In the genomic region with DNA sequence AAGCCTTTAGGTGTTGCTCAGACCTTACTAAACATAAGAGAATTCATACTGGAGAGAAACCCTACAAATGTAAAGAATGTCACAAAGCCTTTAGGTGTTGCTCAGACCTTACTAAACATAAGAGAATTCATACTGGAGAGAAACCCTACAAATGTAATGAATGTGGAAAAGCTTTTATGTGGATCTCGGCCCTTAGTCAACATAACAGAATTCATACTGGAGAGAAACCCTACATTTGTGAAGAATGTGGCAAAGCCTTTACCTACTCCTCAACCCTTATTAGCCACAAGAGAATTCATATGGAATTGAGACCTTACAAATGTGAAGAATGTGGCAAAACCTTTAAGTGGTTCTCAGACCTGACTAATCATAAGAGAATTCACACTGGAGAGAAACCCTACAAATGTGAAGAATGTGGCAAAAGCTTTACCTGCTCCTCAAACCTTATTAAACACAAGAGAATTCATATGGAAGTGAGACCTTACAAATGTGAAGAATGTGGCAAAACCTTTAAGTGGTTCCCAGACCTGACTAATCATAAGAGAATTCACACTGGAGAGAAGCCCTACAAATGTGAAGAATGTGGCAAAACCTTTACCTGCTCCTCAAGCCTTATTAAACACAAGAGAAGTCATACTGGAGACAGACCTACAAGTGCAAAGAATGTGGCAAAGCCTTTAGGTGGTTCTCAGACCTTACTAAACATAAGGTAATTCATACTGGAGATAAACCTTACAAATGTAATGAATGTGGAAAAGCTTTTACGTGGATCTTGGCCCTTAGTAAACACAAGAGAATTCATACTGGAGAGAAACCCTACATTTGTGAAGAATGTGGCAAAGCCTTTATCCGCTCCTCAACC, we compare ENCODE assay signal across 8 cellular contexts. TPM values are rescaled to one million over a fixed set of nuclear protein-coding genes. Genes with fewer than 3 reads are reported as not detected.
"Had no signal": no experiment of that assay in that cellular context is flagged by ENCODE, and none has a peak within 500 bp of the region (broad histone marks: within the 10 kb centered on the region; RNA-seq: fewer than 3 reads in every experiment).

No MANE protein-coding gene starts in this region.

RNA-seq across cellular contexts. Expression of a gene that starts 32.8 kb away (rescaled TPM):
- total RNA-seq: endothelial cell of umbilical vein, epithelial cell of proximal tubule, fibroblast of villous mesenchyme, hepatocyte, mesothelial cell of epicardium, myocyte had no signal
- polyA plus RNA-seq: endothelial cell of umbilical vein, fibroblast of lung, foreskin keratinocyte, hepatocyte had no signal
